Comparison of ENCODE assay signal across 18 cellular contexts in genomic region chr14:63933701-63934100, GRCh38.
DNase-seq lines count a peak whose midpoint lies in the region; ATAC-seq, FAIRE-seq and TF ChIP-seq lines count a peak whose summit lies in the region.
"Had no signal": no experiment of that assay in that cellular context is flagged by ENCODE, and none has a peak within 500 bp of the region (broad histone marks: within the 10 kb centered on the region; RNA-seq: fewer than 3 reads in every experiment).

No MANE protein-coding gene starts in this region.

- in situ Hi-C loops in GM12878 (cut with MboI), result no loop called here

- 62% methylated on average over 3 of the region's 3 CpGs for whole genome bisulfite sequencing in GM12878 (ENCODE audit: insufficient coverage, insufficient replicate concordance, low lambda C conversion rate, missing lambda C conversion rate)

- POLR2A ChIA-PET in GM12878 (lab: Charles Lee), result interaction anchor here (0.7 kb wide), 1 partner anchor 70 kb away, joined by 3 read pairs; no protein-coding TSS in a partner anchor

- no peaks in the 10 kb centered on the region for H3K36me3 Mint-ChIP-seq in natural killer cell treated with Interleukin-12 subunit alpha and Interleukin-12 subunit beta and Interleukin-15 and Interleukin-18, amount 100 ng/mL, for 72 hours
- H3K36me3 Mint-ChIP-seq in activated naive CD4-positive, alpha-beta T cell treated with anti-CD3 and anti-CD28 coated beads for 36 hours (ENCODE audit: low read depth), result peaks cover 2% of the 10 kb centered on the region

- H3K9me3 Mint-ChIP-seq in natural killer cell treated with Interleukin-12 subunit alpha and Interleukin-12 subunit beta and Interleukin-15 and Interleukin-18, amount 100 ng/mL, for 72 hours, result no peaks in the 10 kb centered on the region
- no peaks in the 10 kb centered on the region for H3K9me3 Mint-ChIP-seq in activated naive CD4-positive, alpha-beta T cell treated with anti-CD3 and anti-CD28 coated beads for 36 hours
- H3K9me3 Mint-ChIP-seq: mesothelial cell of epicardium had no signal

- H3K4me1 Mint-ChIP-seq in natural killer cell treated with Interleukin-12 subunit alpha and Interleukin-12 subunit beta and Interleukin-15 and Interleukin-18, amount 100 ng/mL, for 72 hours (ENCODE audit: low read depth in 2 of 2), result peaks cover 21 to 23% of the 10 kb centered on the region in 2 donors
- H3K4me1 Mint-ChIP-seq in activated naive CD4-positive, alpha-beta T cell treated with anti-CD3 and anti-CD28 coated beads for 36 hours (ENCODE audit: low read depth), result peaks cover 19% of the 10 kb centered on the region

- H3K27ac ChIP-seq in MM.1S (ENCODE audit: low read length), result peak overlapping the region; percentile 52; the same call in 1 of the 2 replicates
- no peak overlapping the region for H3K27ac ChIP-seq in GM12878 (ENCODE audit: control insufficient read depth, insufficient read depth)

- no peak for TF ChIP-seq EP300 in GM12878 (IDR thresholded peaks at IDR 0.05; ENCODE audit: borderline replicate concordance in 1 of 2, control insufficient read depth in 1 of 2, low read depth in 2 of 2, low read length in 2 of 2)

- SMC1A ChIA-PET in GM12878 (lab: Charles Lee; ENCODE audit: uncharacterized antibody, unreplicated experiment), result interaction anchor here (1.0 to 1.9 kb wide), 10 partner anchors 10 to 70 kb away, joined by 3 to 8 read pairs (median 6); no protein-coding TSS in a partner anchor

- peak overlapping the region; percentile 16 to 55 for H3K27ac Mint-ChIP-seq in natural killer cell treated with Interleukin-12 subunit alpha and Interleukin-12 subunit beta and Interleukin-15 and Interleukin-18, amount 100 ng/mL, for 72 hours
- no peak overlapping the region for H3K27ac Mint-ChIP-seq in activated naive CD4-positive, alpha-beta T cell treated with anti-CD3 and anti-CD28 coated beads for 36 hours
- H3K27ac Mint-ChIP-seq: mesothelial cell of epicardium had no signal

- H3K4me3 Mint-ChIP-seq in natural killer cell treated with Interleukin-12 subunit alpha and Interleukin-12 subunit beta and Interleukin-15 and Interleukin-18, amount 100 ng/mL, for 72 hours, result peak overlapping the region; percentile 42
- H3K4me3 Mint-ChIP-seq in activated naive CD4-positive, alpha-beta T cell treated with anti-CD3 and anti-CD28 coated beads for 36 hours, result no peak overlapping the region
- H3K4me3 Mint-ChIP-seq: mesothelial cell of epicardium had no signal

- H4K20me1 ChIP-seq in MM.1S (ENCODE audit: insufficient read depth, low read length) (no peaks in the 10 kb centered on the region), GM12878 (ENCODE audit: control insufficient read depth, insufficient read depth) (no peaks in the 10 kb centered on the region)

- intact Hi-C loops in GM12878 (cut with micrococcal nuclease; ENCODE audit: unreplicated experiment), result no loop called here
- intact Hi-C loops in activated naive CD4-positive, alpha-beta T cell treated with anti-CD3 and anti-CD28 coated beads for 36 hours (cut with micrococcal nuclease), result loop anchor here (1.0 to 2.0 kb wide), 3 partner anchors 23 to 81 kb away; partner anchors contain the start of gene SYNE2

- H3K36me3 ChIP-seq in MM.1S (replicated peaks; ENCODE audit: insufficient read depth, low read length) (no peaks in the 10 kb centered on the region), GM12878 (ENCODE audit: control insufficient read depth in 2 of 2, insufficient read depth in 2 of 2, low read length in 1 of 2) (peaks cover 0 to 1% of the 10 kb centered on the region in 2 experiments; a peak in 1 of 4 replicates)
- H3K36me3 ChIP-seq: thyroid gland had no signal

- H2AFZ ChIP-seq in MM.1S (ENCODE audit: low read length) (no peak overlapping the region), GM12878 (ENCODE audit: control insufficient read depth, low read depth, low read length) (no peak overlapping the region)

- H3K9ac ChIP-seq in MM.1S (ENCODE audit: low read length), result no peak overlapping the region
- no peak overlapping the region for H3K9ac ChIP-seq in GM12878 (ENCODE audit: control insufficient read depth, insufficient read depth, low read length)

- peak overlapping the region; percentile 58 for H3K4me2 ChIP-seq in MM.1S (ENCODE audit: low read depth, low read length)
- H3K4me2 ChIP-seq in GM12878 (ENCODE audit: control insufficient read depth, insufficient read depth), result peak overlapping the region; percentile 68

- H3K9me3 ChIP-seq in MM.1S (replicated peaks; ENCODE audit: insufficient read depth, low read length) (no peaks in the 10 kb centered on the region), GM12878 (replicated peaks; ENCODE audit: control insufficient read depth, insufficient read depth, low read length) (no peaks in the 10 kb centered on the region; the same call in 2 of the 3 replicates)
- H3K9me3 ChIP-seq: thyroid gland had no signal

- peaks cover 10% of the 10 kb centered on the region for H3K4me1 ChIP-seq in MM.1S (ENCODE audit: low read length)
- peaks cover 35% of the 10 kb centered on the region for H3K4me1 ChIP-seq in GM12878 (ENCODE audit: control insufficient read depth, insufficient read depth, low read length)

- CTCF ChIA-PET in GM12878 (lab: Yijun Ruan, JAX), result interaction anchor here (1.0 kb wide), 2 partner anchors 21 to 370 kb away, joined by 4 to 5 read pairs; no protein-coding TSS in a partner anchor
- CTCF ChIA-PET in activated naive CD4-positive, alpha-beta T cell treated with anti-CD3 and anti-CD28 coated beads for 36 hours (lab: Charles Lee), result interaction anchor here (0.5 to 0.7 kb wide), 3 partner anchors 11 to 70 kb away, joined by 3 to 5 read pairs (median 4); no protein-coding TSS in a partner anchor

- no peak for FAIRE-seq in GM12878 (lab: Jason Lieb, UNC)

- DNase-seq in NCI-H82 (lab: John Stamatoyannopoulos, UW) (peak; percentile 14), NCI-H82 treated with DMSO at 0.1 percent for 48 hours (lab: John Stamatoyannopoulos, UW; ENCODE audit: unreplicated experiment) (no peak), MM.1S (no peak), GM12878 (ENCODE audit: low read depth, low spot score) (no peak), NCI-H1092 (lab: John Stamatoyannopoulos, UW) (no peak), DMS114 treated with DMSO at 0.1 percent for 48 hours (lab: John Stamatoyannopoulos, UW; ENCODE audit: unreplicated experiment) (no peak)
- no peak for DNase-seq in natural killer cell treated with Interleukin-12 subunit alpha and Interleukin-12 subunit beta and Interleukin-15 and Interleukin-18, amount 100 ng/mL, for 72 hours (ENCODE audit: low spot score)
- DNase-seq in activated naive CD4-positive, alpha-beta T cell treated with anti-CD3 and anti-CD28 coated beads for 36 hours, result no peak
- DNase-seq: activated gamma-delta T cell; aorta; DMS153; foreskin fibroblast; NCI-H1436; NCI-H446 treated with DMSO at 0.1 percent for 48 hours; SHP77 treated with DMSO at 0.1 percent for 48 hours; stimulated activated CD4-positive, alpha-beta T cell treated with anti-CD3 and anti-CD28 coated beads, Interleukin-12 subunit alpha, Interleukin-12 subunit beta, amount 100 ng/mL, for 4 hours; thyroid gland had no signal

- no TSS peak for BruUV-seq in GM12878 (replicated peaks; lab: Mats Ljungman, UMichigan)

- no peaks in the 10 kb centered on the region for H3K27me3 Mint-ChIP-seq in natural killer cell treated with Interleukin-12 subunit alpha and Interleukin-12 subunit beta and Interleukin-15 and Interleukin-18, amount 100 ng/mL, for 72 hours
- no peaks in the 10 kb centered on the region for H3K27me3 Mint-ChIP-seq in activated naive CD4-positive, alpha-beta T cell treated with anti-CD3 and anti-CD28 coated beads for 36 hours (ENCODE audit: low read depth)

- RAD21 ChIA-PET in GM12878 (lab: Charles Lee; ENCODE audit: unreplicated experiment), result interaction anchor here (0.6 to 1.8 kb wide), 9 partner anchors 11 to 78 kb away, joined by 3 to 7 read pairs (median 3); no protein-coding TSS in a partner anchor

- peaks cover 3% of the 10 kb centered on the region; the same call in 1 of the 2 replicates for H3F3A ChIP-seq in MM.1S (ENCODE audit: insufficient read depth, low read length)

- ATAC-seq in GM12878, result no peak
- ATAC-seq in natural killer cell treated with Interleukin-12 subunit alpha and Interleukin-12 subunit beta and Interleukin-15 and Interleukin-18, amount 100 ng/mL, for 72 hours, result no peak

- H3K79me2 ChIP-seq in MM.1S (ENCODE audit: low read length) (peaks cover 10% of the 10 kb centered on the region), GM12878 (ENCODE audit: control insufficient read depth, insufficient read depth, low read length) (peaks cover 14% of the 10 kb centered on the region)

- TF ChIP-seq POLR2A in GM12878 (IDR thresholded peaks at IDR 0.05; ENCODE audit: low read depth, low read length), result no peak

- H3K27me3 ChIP-seq in MM.1S (replicated peaks; ENCODE audit: insufficient read depth, low read length) (no peaks in the 10 kb centered on the region), GM12878 (replicated peaks in 1 of 2; ENCODE audit: control insufficient read depth in 2 of 2, insufficient read depth in 2 of 2, low read length in 1 of 2) (no peaks in the 10 kb centered on the region)
- H3K27me3 ChIP-seq: thyroid gland had no signal

- H3K4me3 ChIP-seq in MM.1S (ENCODE audit: low read length) (peak overlapping the region; percentile 30; the same call in 1 of the 2 replicates), GM12878 (no peak overlapping the region)
- H3K4me3 ChIP-seq: thyroid gland had no signal

- no peaks in the 10 kb centered on the region for H3K9me2 ChIP-seq in MM.1S (replicated peaks; ENCODE audit: insufficient read depth, low read length)

- TF ChIP-seq CTCF in MM.1S (IDR thresholded peaks at IDR 0.05; ENCODE audit: low read length) (no peak), GM12878 (IDR thresholded peaks at IDR 0.05 in 2 of 3, conservative IDR thresholded peaks at IDR 0.05 in 1 of 3; ENCODE audit: control insufficient read depth in 2 of 3, extremely low read depth in 1 of 3, insufficient read depth in 1 of 3, low read depth in 3 of 3, low read length in 3 of 3) (no peak)

- TF ChIP-seq RAD21 in GM12878 (IDR thresholded peaks at IDR 0.05; ENCODE audit: insufficient read depth, low read depth, low read length), result no peak

TF ChIP-seq in GM12878, 131 proteins besides CTCF, POLR2A, EP300 and RAD21 (continues in another document):
- TF ChIP-seq USF1 (IDR thresholded peaks at IDR 0.05; ENCODE audit: borderline replicate concordance, extremely low read length, insufficient read depth, low read depth, low read length), result no peak
- no peak for TF ChIP-seq NFIC (IDR thresholded peaks at IDR 0.05; ENCODE audit: low read depth, low read length)
- no peak for TF ChIP-seq EZH2 (IDR thresholded peaks at IDR 0.05; ENCODE audit: borderline replicate concordance, control insufficient read depth, low read depth, low read length)
- no peak for TF ChIP-seq TARDBP (IDR thresholded peaks at IDR 0.05; ENCODE audit: borderline replicate concordance)
